In genomic region chr9:133194597-133194996, GRCh38 we compare ENCODE assay signal across 36 cellular contexts. TPM values are rescaled to one million over a fixed set of nuclear protein-coding genes. Genes with fewer than 3 reads are reported as not detected.
"Had no signal": no experiment of that assay in that cellular context is flagged by ENCODE, and none has a peak within 500 bp of the region (broad histone marks: within the 10 kb centered on the region; RNA-seq: fewer than 3 reads in every experiment).

No MANE protein-coding gene starts in this region.

- H3K4me3 ChIP-seq: MG63 had no signal

- H3K27me3 ChIP-seq: MG63 had no signal

- H3K36me3 ChIP-seq: MG63 had no signal

- DNase-seq: Karpas-422, Kasumi-1, MG63, MM.1S, NCI-H1048, NCI-H1092, NCI-H1092 treated with DMSO at 0.1 percent for 48 hours, NCI-H1105, NCI-H1105 treated with DMSO at 0.1 percent for 48 hours, NCI-H1417, NCI-H1417 treated with DMSO at 0.1 percent for 48 hours, NCI-H1436, NCI-H1436 treated with DMSO at 0.1 percent for 48 hours, NCI-H146, NCI-H1694, NCI-H1694 treated with DMSO at 0.1 percent for 48 hours, NCI-H187, NCI-H187 treated with DMSO at 0.1 percent for 48 hours, NCI-H1930, NCI-H2029, NCI-H2029 treated with DMSO at 0.1 percent for 48 hours, NCI-H2081, NCI-H2081 treated with DMSO at 0.1 percent for 48 hours, NCI-H2107, NCI-H2227 treated with DMSO at 0.1 percent for 48 hours, NCI-H226, NCI-H345, NCI-H446, NCI-H446 treated with DMSO at 0.1 percent for 48 hours, NCI-H510A, NCI-H510A treated with DMSO at 0.1 percent for 48 hours, NCI-H524 had no signal

RNA-seq across cellular contexts. Expression of gene OBP2B, which starts 14.5 kb away (rescaled TPM):
- total RNA-seq: LHCN-M2, M059J, MCF 10A, NCI-H460 had no signal

RNA-seq across cellular contexts. Expression of gene GBGT1, which starts 30.9 kb away (rescaled TPM):
- total RNA-seq: MCF 10A had no signal
